In the genomic region with DNA sequence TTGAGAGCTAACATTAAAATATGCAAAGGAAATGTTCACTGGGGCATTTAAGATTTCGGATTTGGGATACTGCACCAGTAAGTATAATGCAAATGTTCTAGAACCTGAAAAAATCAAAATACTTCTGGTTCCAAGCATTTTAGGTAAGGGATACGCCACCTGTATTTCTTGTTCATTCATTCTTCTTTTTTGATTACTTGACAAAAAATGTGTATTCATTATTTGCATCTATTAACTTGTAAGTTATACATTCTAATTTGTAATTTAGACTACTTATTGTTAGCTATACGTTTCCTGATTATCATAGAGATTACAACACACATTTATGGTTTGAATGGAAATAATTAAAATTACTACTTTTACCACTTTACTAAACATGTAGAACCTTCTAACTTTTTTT, we compare ENCODE assay signal across 8 cellular contexts.
"Had no signal": no experiment of that assay in that cellular context is flagged by ENCODE, and none has a peak within 500 bp of the region (broad histone marks: within the 10 kb centered on the region; RNA-seq: fewer than 3 reads in every experiment).

No MANE protein-coding gene starts in this region.

- H3K36me3 ChIP-seq: HAP-1 had no signal

- H3K4me1 ChIP-seq: HAP-1 had no signal

- H3K9ac ChIP-seq: GM23248 had no signal

- H3K27ac ChIP-seq: GM23248, HL-60 had no signal

- H2AFZ ChIP-seq: GM23248 had no signal

- H3K4me3 ChIP-seq: GM23248, HAP-1 had no signal

- ATAC-seq: HCT116 had no signal

- H3K9me3 ChIP-seq: HAP-1 had no signal

- DNase-seq: GM23248, GOT3, H7, HFFc6, KG1 had no signal
